In genomic region chr11:95149659-95150294, GRCh38 we compare ENCODE assay signal across 8 cellular contexts.
DNase-seq lines count a peak whose midpoint lies in the region; ATAC-seq and TF ChIP-seq lines count a peak whose summit lies in the region.

No MANE protein-coding gene starts in this region.

- H3K9me3 ChIP-seq in GM23248 (ENCODE audit: low read depth), result no peaks in the 10 kb centered on the region
- H3K9me3 ChIP-seq in right cardiac atrium (ENCODE audit: control insufficient read depth, low read length), result no peaks in the 10 kb centered on the region

- no peaks in the 10 kb centered on the region for H3K36me3 ChIP-seq in GM23248 (ENCODE audit: low read depth)

- TF ChIP-seq CTCF in progenitor cell of endocrine pancreas (IDR thresholded peaks at IDR 0.05; ENCODE audit: unreplicated experiment), result no peak

- peaks cover 45% of the 10 kb centered on the region for H3K4me1 Mint-ChIP-seq in activated T-helper 1 cell treated with anti-CD3 and anti-CD28 coated beads, Interleukin-12 subunit alpha, Interleukin-12 subunit beta, Interleukin-2, Interleukin-4 antibody, amounts not matched to agents 30 ng/mL and 10 ng/mL and 1 ng/mL, durations not matched to agents 14 hours and 24 hours and 36 hours (ENCODE audit: low read depth)
- peaks cover 15% of the 10 kb centered on the region for H3K4me1 Mint-ChIP-seq in progenitor cell of endocrine pancreas (ENCODE audit: low read depth)

- in situ Hi-C loops in GM23248 (cut with MboI), result loop anchor here (5.0 to 25.0 kb wide), 3 partner anchors 558 to 1238 kb away; partner anchors contain the start of genes CCDC82 and JRKL

- H3K27ac Mint-ChIP-seq in activated T-helper 1 cell treated with anti-CD3 and anti-CD28 coated beads, Interleukin-12 subunit alpha, Interleukin-12 subunit beta, Interleukin-2, Interleukin-4 antibody, amounts not matched to agents 30 ng/mL and 10 ng/mL and 1 ng/mL, durations not matched to agents 14 hours and 24 hours and 36 hours, result no peak overlapping the region
- H3K27ac Mint-ChIP-seq in progenitor cell of endocrine pancreas, result peak overlapping the region; percentile 95

- ATAC-seq in right cardiac atrium, result peak; percentile 47 to 64
- no peak for ATAC-seq in GM19455 (IDR thresholded peaks at IDR 0.05; ENCODE audit: unreplicated experiment)
- ATAC-seq in HG02610 (IDR thresholded peaks at IDR 0.05; ENCODE audit: unreplicated experiment), result no peak

- peaks cover 10% of the 10 kb centered on the region for H3K27me3 Mint-ChIP-seq in activated T-helper 1 cell treated with anti-CD3 and anti-CD28 coated beads, Interleukin-12 subunit alpha, Interleukin-12 subunit beta, Interleukin-2, Interleukin-4 antibody, amounts not matched to agents 30 ng/mL and 10 ng/mL and 1 ng/mL, durations not matched to agents 14 hours and 24 hours and 36 hours (ENCODE audit: insufficient read depth)
- H3K27me3 Mint-ChIP-seq in progenitor cell of endocrine pancreas, result peaks cover 11% of the 10 kb centered on the region

- peak overlapping the region; percentile 74; the same call in 1 of the 2 replicates for H3K4me3 ChIP-seq in GM23248
- peak overlapping the region; percentile 66 for H3K4me3 ChIP-seq in right cardiac atrium (ENCODE audit: low read length)

- intact Hi-C loops in activated T-helper 1 cell treated with anti-CD3 and anti-CD28 coated beads, Interleukin-12 subunit alpha, Interleukin-12 subunit beta, Interleukin-2, Interleukin-4 antibody, amounts not matched to agents 30 ng/mL and 10 ng/mL and 1 ng/mL, durations not matched to agents 14 hours and 24 hours and 36 hours (cut with micrococcal nuclease), result loop anchor here (2.0 to 5.0 kb wide), 3 partner anchors 188 to 1275 kb away; no protein-coding TSS in a partner anchor
- intact Hi-C loops in right cardiac atrium (cut with DNase I), result loop anchor here (2.0 to 10.0 kb wide), 8 partner anchors 55 to 618 kb away; partner anchors contain the start of gene SRSF8 (in 1 of the 4)

- H3K9me3 Mint-ChIP-seq in activated T-helper 1 cell treated with anti-CD3 and anti-CD28 coated beads, Interleukin-12 subunit alpha, Interleukin-12 subunit beta, Interleukin-2, Interleukin-4 antibody, amounts not matched to agents 30 ng/mL and 10 ng/mL and 1 ng/mL, durations not matched to agents 14 hours and 24 hours and 36 hours, result no peaks in the 10 kb centered on the region
- no peaks in the 10 kb centered on the region for H3K9me3 Mint-ChIP-seq in progenitor cell of endocrine pancreas (ENCODE audit: low read depth)

- WGBS in GM23248 (ENCODE audit: low coverage in 1 of 2, low lambda C conversion rate in 2 of 2, missing lambda C conversion rate in 2 of 2), 2 experiments, result 64 to 66% methylated on average over 19 of the region's 19 CpGs
- 36% methylated on average over 19 of the region's 19 CpGs for WGBS in right cardiac atrium

- peak overlapping the region; percentile 97 for H2AFZ ChIP-seq in GM23248

- no peak overlapping the region for H3K9ac ChIP-seq in GM23248

- H4K20me1 ChIP-seq in GM23248 (ENCODE audit: insufficient read depth), result no peaks in the 10 kb centered on the region

- H3F3A ChIP-seq in GM23248 (ENCODE audit: insufficient read depth), result peaks cover 32% of the 10 kb centered on the region

- no peaks in the 10 kb centered on the region for H3K79me2 ChIP-seq in GM23248 (ENCODE audit: insufficient read depth)

- H3K27me3 ChIP-seq in GM23248 (replicated peaks; ENCODE audit: insufficient read depth), result no peaks in the 10 kb centered on the region
- no peaks in the 10 kb centered on the region for H3K27me3 ChIP-seq in right cardiac atrium (ENCODE audit: control insufficient read depth, insufficient read depth)

- H3K36me3 Mint-ChIP-seq in activated T-helper 1 cell treated with anti-CD3 and anti-CD28 coated beads, Interleukin-12 subunit alpha, Interleukin-12 subunit beta, Interleukin-2, Interleukin-4 antibody, amounts not matched to agents 30 ng/mL and 10 ng/mL and 1 ng/mL, durations not matched to agents 14 hours and 24 hours and 36 hours (ENCODE audit: low read depth), result no peaks in the 10 kb centered on the region
- no peaks in the 10 kb centered on the region for H3K36me3 Mint-ChIP-seq in progenitor cell of endocrine pancreas (ENCODE audit: insufficient read depth)

- H3K4me1 ChIP-seq in GM23248 (ENCODE audit: insufficient read depth) (peaks cover 28% of the 10 kb centered on the region), right cardiac atrium (ENCODE audit: control insufficient read depth, insufficient read depth, low read length) (peaks cover 4% of the 10 kb centered on the region)

- H3K4me3 Mint-ChIP-seq in activated T-helper 1 cell treated with anti-CD3 and anti-CD28 coated beads, Interleukin-12 subunit alpha, Interleukin-12 subunit beta, Interleukin-2, Interleukin-4 antibody, amounts not matched to agents 30 ng/mL and 10 ng/mL and 1 ng/mL, durations not matched to agents 14 hours and 24 hours and 36 hours, result peak overlapping the region; percentile 87
- peak overlapping the region; percentile 77 for H3K4me3 Mint-ChIP-seq in progenitor cell of endocrine pancreas (ENCODE audit: low read depth)

- H3K9me2 ChIP-seq in GM23248 (ENCODE audit: insufficient read depth), result no peaks in the 10 kb centered on the region

- H3K27ac ChIP-seq in GM23248 (no peak overlapping the region), right cardiac atrium (ENCODE audit: low read length) (peak overlapping the region; percentile 85)

- DNase-seq in GM23248, result peak; percentile 16
- DNase-seq in activated T-helper 1 cell treated with anti-CD3 and anti-CD28 coated beads, Interleukin-12 subunit alpha, Interleukin-12 subunit beta, Interleukin-2, Interleukin-4 antibody, amounts not matched to agents 30 ng/mL and 10 ng/mL and 1 ng/mL, durations not matched to agents 14 hours and 24 hours and 36 hours (ENCODE audit: low spot score), result no peak
- DNase-seq in right cardiac atrium, result peak; percentile 75 to 83 (median 83)
- DNase-seq in progenitor cell of endocrine pancreas (ENCODE audit: low spot score, unreplicated experiment), result peak; percentile 46
- no peak for DNase-seq in NCI-H446 (lab: John Stamatoyannopoulos, UW)
- DNase-seq in RPMI8226, result no peak

- H3K4me2 ChIP-seq in GM23248 (ENCODE audit: unreplicated experiment), result no peak overlapping the region

Comparison
In these comparisons a context has a peak if more than half of its experiments do, and no peak if none do; other contexts are left out.
1. DNase-seq: peak in GM23248 (single experiment), right cardiac atrium (3 of 3) and progenitor cell of endocrine pancreas (single experiment); none in activated T-helper 1 cell treated with anti-CD3 and anti-CD28 coated beads, Interleukin-12 subunit alpha, Interleukin-12 subunit beta, Interleukin-2, Interleukin-4 antibody, amounts not matched to agents 30 ng/mL and 10 ng/mL and 1 ng/mL, durations not matched to agents 14 hours and 24 hours and 36 hours (single experiment), NCI-H446 (0 of 2) and RPMI8226 (single experiment).
2. ATAC-seq: peak in right cardiac atrium (2 of 2); none in GM19455 (single experiment) and HG02610 (single experiment).